In the genomic region with DNA sequence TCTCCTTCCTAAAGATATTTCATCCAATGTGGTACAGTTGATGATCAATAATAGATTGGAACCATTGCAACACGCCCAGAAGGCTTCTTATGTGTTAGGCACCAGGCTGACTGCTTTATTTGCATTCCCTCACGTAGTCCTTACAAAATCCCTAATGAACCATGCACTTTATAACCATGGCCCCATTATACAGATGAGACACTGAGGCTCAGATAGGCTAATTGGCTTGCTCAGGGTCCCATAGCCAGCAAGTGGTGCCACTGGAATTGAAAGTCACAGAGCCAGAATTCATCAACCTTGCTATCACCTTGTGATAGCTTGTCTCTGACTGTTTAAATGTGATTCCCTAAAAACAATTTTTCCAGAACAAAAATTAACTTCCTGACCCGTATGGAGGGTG, we compare ENCODE assay signal across 20 cellular contexts. TPM values are rescaled to one million over a fixed set of nuclear protein-coding genes. Genes with fewer than 3 reads are reported as not detected.
A peak's percentile ranks its signal among the peaks of the same experiment; 100 is the strongest.
DNase-seq lines count a peak whose midpoint lies in the region; ATAC-seq, FAIRE-seq and TF ChIP-seq lines count a peak whose summit lies in the region.
"Had no signal": no experiment of that assay in that cellular context is flagged by ENCODE, and none has a peak within 500 bp of the region (broad histone marks: within the 10 kb centered on the region; RNA-seq: fewer than 3 reads in every experiment).

No MANE protein-coding gene starts in this region.

- no peak overlapping the region for H2BK12ac ChIP-seq in neuronal stem cell (ENCODE audit: low read length)

- CTCF ChIA-PET in HepG2 (lab: Yijun Ruan, JAX; ENCODE audit: low intra/inter-chr PET ratio, low total read pairs) (no interaction called here), endothelial cell of umbilical vein (lab: Charles Lee) (interaction anchor here (1.0 to 2.9 kb wide), 8 partner anchors 16 to 105 kb away, joined by 3 to 12 read pairs (median 5); no protein-coding TSS in a partner anchor)

- POLR2A ChIA-PET in HepG2 (lab: Yijun Ruan, JAX) (no interaction called here), endothelial cell of umbilical vein (lab: Charles Lee) (interaction anchor here (1.0 kb wide), 1 partner anchor 24 kb away, joined by 4 read pairs; no protein-coding TSS in a partner anchor)

- no peak overlapping the region for H2BK5ac ChIP-seq in neuronal stem cell (ENCODE audit: low read length)

- H3K4me3 ChIP-seq in HepG2 (replicated peaks in 1 of 3; ENCODE audit: insufficient read depth in 1 of 3, low read depth in 2 of 3, low read length in 3 of 3) (no peak overlapping the region), right lobe of liver (no peak overlapping the region), endothelial cell of umbilical vein (replicated peaks in 1 of 3; ENCODE audit: insufficient read depth in 1 of 3, low read depth in 1 of 3, low read length in 3 of 3) (no peak overlapping the region), neuronal stem cell (ENCODE audit: low read length in 2 of 2) (no peak overlapping the region), foreskin fibroblast (ENCODE audit: low read depth in 1 of 2, low read length in 2 of 2) (no peak overlapping the region)
- H3K4me3 ChIP-seq: MG63 had no signal

- no peaks in the 10 kb centered on the region for H4K20me1 ChIP-seq in HepG2 (ENCODE audit: insufficient read depth, low read length)
- no peaks in the 10 kb centered on the region for H4K20me1 ChIP-seq in endothelial cell of umbilical vein (replicated peaks; ENCODE audit: control insufficient read depth, extremely low read depth, insufficient read depth, low read length)

- H3K18ac ChIP-seq in neuronal stem cell (ENCODE audit: low read length): no peak overlapping the region

- dilution Hi-C loops in endothelial cell of umbilical vein (cut with MboI; ENCODE audit: extremely low pct_ligation_motif_present, low sequenced_read_pairs): no loop called here

- TF ChIP-seq RAD21 in HepG2 (CRISPR knock-in tag; IDR thresholded peaks at IDR 0.05): no peak

- no peak for FAIRE-seq in HepG2 (lab: Jason Lieb, UNC)
- no peak for FAIRE-seq in endothelial cell of umbilical vein (lab: Jason Lieb, UNC)

- in situ Hi-C loops in HepG2 (cut with HindIII; ENCODE audit: extremely low pct_ligation_motif_present, low pct_unique_long_range_greater_than_20kb): no loop called here

- H3K4me2 ChIP-seq in HepG2 (ENCODE audit: low read depth, low read length): no peak overlapping the region
- H3K4me2 ChIP-seq in endothelial cell of umbilical vein (ENCODE audit: insufficient read depth, low read length): peak overlapping the region; percentile 48
- H3K4me2 ChIP-seq in neuronal stem cell (ENCODE audit: insufficient read depth, low read length, poor library complexity, severe bottlenecking): no peak overlapping the region

- H3K36me3 ChIP-seq in HepG2 (replicated peaks in 1 of 2; ENCODE audit: control insufficient read depth in 1 of 2, insufficient read depth in 2 of 2, low read length in 2 of 2) (no peaks in the 10 kb centered on the region), right lobe of liver (no peaks in the 10 kb centered on the region), endothelial cell of umbilical vein (ENCODE audit: control insufficient read depth in 2 of 2, extremely low read depth in 1 of 2, insufficient read depth in 2 of 2, low read length in 2 of 2) (no peaks in the 10 kb centered on the region), neuronal stem cell (replicated peaks in 1 of 2; ENCODE audit: control insufficient read depth in 2 of 2, insufficient read depth in 2 of 2, low read length in 2 of 2) (no peaks in the 10 kb centered on the region)
- H3K36me3 ChIP-seq: MG63 had no signal

- H3K79me2 ChIP-seq in HepG2 (ENCODE audit: insufficient read depth, low read length): no peaks in the 10 kb centered on the region
- H3K79me2 ChIP-seq in endothelial cell of umbilical vein (ENCODE audit: control insufficient read depth, insufficient read depth, low read length): no peaks in the 10 kb centered on the region

- H3K79me1 ChIP-seq in neuronal stem cell (ENCODE audit: low read depth, low read length): no peaks in the 10 kb centered on the region

- H2AFZ ChIP-seq in HepG2 (ENCODE audit: low read length) (no peak overlapping the region), endothelial cell of umbilical vein (ENCODE audit: low read depth, low read length) (peak overlapping the region; percentile 5), neuronal stem cell (ENCODE audit: low read length) (peak overlapping the region; percentile 47)

- TF ChIP-seq EP300 in HepG2 (IDR thresholded peaks at IDR 0.05; ENCODE audit: low read depth in 2 of 2, low read length in 2 of 2) (no peak), HepG2 (CRISPR knock-in tag; IDR thresholded peaks at IDR 0.05; ENCODE audit: borderline replicate concordance) (no peak)

- no peaks in the 10 kb centered on the region for H3K9me1 ChIP-seq in endothelial cell of umbilical vein (replicated peaks; ENCODE audit: control insufficient read depth, extremely low read depth, insufficient read depth, low read length)

- H3K4me1 ChIP-seq in HepG2 (ENCODE audit: insufficient read depth, low read length) (peaks cover 7% of the 10 kb centered on the region), right lobe of liver (no peaks in the 10 kb centered on the region), endothelial cell of umbilical vein (ENCODE audit: control insufficient read depth, extremely low read depth, insufficient read depth, low read length) (peaks cover 34% of the 10 kb centered on the region), neuronal stem cell (ENCODE audit: control insufficient read depth in 2 of 2, insufficient read depth in 1 of 2, low read depth in 1 of 2, low read length in 2 of 2) (peaks cover 0 to 22% of the 10 kb centered on the region in 2 donors)
- H3K4me1 ChIP-seq: Caco-2 had no signal

- no peak for DNase-seq in HepG2 (ENCODE audit: low spot score)
- no peak for DNase-seq in right lobe of liver
- no peak for DNase-seq in endothelial cell of umbilical vein (ENCODE audit: low read depth, low spot score)
- no peak for DNase-seq in neuronal stem cell (ENCODE audit: low spot score)
- no peak for DNase-seq in foreskin fibroblast
- DNase-seq: Caco-2; CD4-positive, alpha-beta T cell; GDM1; Kasumi-1; MG63; NCI-H1092; NCI-H1436 treated with DMSO at 0.1 percent for 48 hours; NCI-H2029; NCI-H2171; NCI-H526; RPMI8226; SHP77 treated with DMSO at 0.1 percent for 48 hours had no signal

- no peak for TF ChIP-seq POLR2A in HepG2 (IDR thresholded peaks at IDR 0.05; ENCODE audit: insufficient read depth in 1 of 2, low read depth in 2 of 2, low read length in 2 of 2)
- TF ChIP-seq POLR2A in right lobe of liver (IDR thresholded peaks at IDR 0.05): no peak
- no peak for TF ChIP-seq POLR2A in endothelial cell of umbilical vein (IDR thresholded peaks at IDR 0.05; ENCODE audit: low read depth, low read length)

- no peak overlapping the region for H3K14ac ChIP-seq in neuronal stem cell (ENCODE audit: low read length)

- H3K4ac ChIP-seq in neuronal stem cell (ENCODE audit: low read length): no peak overlapping the region

- H3K9ac ChIP-seq in HepG2 (ENCODE audit: insufficient read depth, low read depth, low read length): no peak overlapping the region
- peak overlapping the region; percentile 56 for H3K9ac ChIP-seq in endothelial cell of umbilical vein (replicated peaks; ENCODE audit: extremely low read depth, insufficient read depth, low read length)
- no peak overlapping the region for H3K9ac ChIP-seq in neuronal stem cell (ENCODE audit: low read depth, low read length, poor library complexity)

- no peak overlapping the region for H4K91ac ChIP-seq in neuronal stem cell (ENCODE audit: low read depth, low read length, poor library complexity)

- no peak overlapping the region for H2BK120ac ChIP-seq in neuronal stem cell (ENCODE audit: low read depth, low read length)

- no peaks in the 10 kb centered on the region; a peak in 1 of 5 replicates for H3K27me3 ChIP-seq in HepG2 (ENCODE audit: control insufficient read depth in 1 of 2, insufficient read depth in 2 of 2, low read length in 2 of 2)
- H3K27me3 ChIP-seq in right lobe of liver: no peaks in the 10 kb centered on the region
- no peaks in the 10 kb centered on the region for H3K27me3 ChIP-seq in endothelial cell of umbilical vein (ENCODE audit: control insufficient read depth in 2 of 2, insufficient read depth in 2 of 2, low read length in 2 of 2)
- no peaks in the 10 kb centered on the region for H3K27me3 ChIP-seq in neuronal stem cell (ENCODE audit: control insufficient read depth in 3 of 3, insufficient read depth in 3 of 3, low read depth in 1 of 3, low read length in 3 of 3)
- H3K27me3 ChIP-seq: MG63 had no signal

- ATAC-seq in HepG2: no peak
- no peak for ATAC-seq in right lobe of liver
- ATAC-seq in HG02610 (IDR thresholded peaks at IDR 0.05; ENCODE audit: unreplicated experiment): no peak
- ATAC-seq in GM19452 (IDR thresholded peaks at IDR 0.05; ENCODE audit: unreplicated experiment): no peak
- ATAC-seq: PC-3 had no signal

- intact Hi-C loops in HepG2 (cut with micrococcal nuclease; ENCODE audit: unreplicated experiment): no loop called here
- intact Hi-C loops in right lobe of liver (cut with DNase I): no loop called here
- intact Hi-C loops in endothelial cell of umbilical vein (cut with micrococcal nuclease): loop anchor here (1.0 kb wide), 2 partner anchors 28 to 42 kb away; a partner anchor contains a TSS

- H3K9me3 ChIP-seq in HepG2 (ENCODE audit: low read length) (peaks cover 14% of the 10 kb centered on the region; the same call in 1 of the 2 replicates), right lobe of liver (no peaks in the 10 kb centered on the region), endothelial cell of umbilical vein (replicated peaks; ENCODE audit: control insufficient read depth, insufficient read depth, low read length) (no peaks in the 10 kb centered on the region), neuronal stem cell (replicated peaks in 1 of 2; ENCODE audit: control insufficient read depth in 2 of 2, insufficient read depth in 1 of 2, low read depth in 1 of 2, low read length in 2 of 2) (peaks cover 2 to 9% of the 10 kb centered on the region in 2 donors)
- H3K9me3 ChIP-seq: Caco-2 had no signal

- BruUV-seq in HepG2 (replicated peaks; lab: Mats Ljungman, UMichigan): no TSS peak
- TSS peak; percentile 82 for BruUV-seq in endothelial cell of umbilical vein (replicated peaks; lab: Mats Ljungman, UMichigan)

- no peak overlapping the region for H2BK15ac ChIP-seq in neuronal stem cell (ENCODE audit: low read length)

- 10% methylated on average over 3 of the region's 3 CpGs for WGBS in HepG2 (ENCODE audit: low lambda C conversion rate)
- WGBS in right lobe of liver (ENCODE audit: insufficient coverage, low coverage, low lambda C conversion rate, missing lambda C conversion rate): 66% methylated on average over 3 of the region's 3 CpGs
- WGBS in neuronal stem cell (ENCODE audit: extremely low coverage in 2 of 2, insufficient read length in 2 of 2, insufficient replicate concordance in 1 of 2), 2 donors: no CpG with 5 or more reads among the region's 3 CpGs

- no peak for TF ChIP-seq CTCF in HepG2 (CRISPR knock-in tag; IDR thresholded peaks at IDR 0.05)
- no peak for TF ChIP-seq CTCF in right lobe of liver (IDR thresholded peaks at IDR 0.05)
- no peak for TF ChIP-seq CTCF in endothelial cell of umbilical vein (IDR thresholded peaks at IDR 0.05; ENCODE audit: extremely low read depth in 1 of 2, insufficient read depth in 1 of 2, low read depth in 1 of 2, low read length in 2 of 2)
- no peak for TF ChIP-seq CTCF in foreskin fibroblast (IDR thresholded peaks at IDR 0.05; ENCODE audit: low read depth, low read length)

- H3K27ac ChIP-seq in HepG2 (ENCODE audit: extremely low read length, insufficient read depth, low read length) (no peak overlapping the region), right lobe of liver (no peak overlapping the region), endothelial cell of umbilical vein (ENCODE audit: insufficient read depth, low read depth, low read length) (peak overlapping the region; percentile 78), neuronal stem cell (replicated peaks; ENCODE audit: low read length) (no peak overlapping the region)

- H3K23ac ChIP-seq in neuronal stem cell (ENCODE audit: low read depth, low read length, poor library complexity): no peak overlapping the region

- H2AK5ac ChIP-seq in neuronal stem cell (ENCODE audit: low read depth, low read length): no peak overlapping the region

- no peak overlapping the region for H4K8ac ChIP-seq in neuronal stem cell (ENCODE audit: low read depth, low read length)

RNA-seq across cellular contexts. Expression of a gene that starts 27.8 kb away (rescaled TPM):
- total RNA-seq in HepG2 (2016; rRNA removed; fragmentation: Illumina TruSeq; extraction: Trizol): 18.2 and 26.6 TPM in 2 replicates
- 2.0 and 2.7 TPM in 2 replicates for total RNA-seq in HepG2 (2016; cell fraction: cytosol; rRNA removed; fragmentation: Illumina TruSeq; extraction: Trizol; ENCODE audit: low read depth)
- total RNA-seq in HepG2 (2016; cell fraction: insoluble cytoplasmic fraction; rRNA removed; fragmentation: Illumina TruSeq; extraction: Trizol): 18.6 and 25.3 TPM in 2 replicates
- 10.1 and 10.7 TPM in 2 replicates for total RNA-seq in HepG2 (2016; cell fraction: membrane; rRNA removed; fragmentation: Illumina TruSeq; extraction: Trizol)
- 12.7 and 16.1 TPM in 2 replicates for total RNA-seq in HepG2 (2016; cell fraction: nucleus; rRNA removed; fragmentation: Illumina TruSeq; extraction: Trizol)
- 12.3 and 12.6 TPM in 2 replicates for polyA plus RNA-seq in HepG2 (2011; rRNA removed)
- polyA plus RNA-seq in HepG2 (2011; cell fraction: cytosol; rRNA removed): 8.2 and 17.6 TPM in 2 replicates
- 9.7 and 9.9 TPM in 2 replicates for polyA plus RNA-seq in HepG2 (2011; cell fraction: nucleus; rRNA removed)
- polyA plus RNA-seq in HepG2 (2012): 9.8 and 13.8 TPM in 2 replicates
- polyA plus RNA-seq in HepG2 (2016; cell fraction: cytosol; fragmentation: Illumina TruSeq; extraction: Trizol; ENCODE audit: low read depth): 2.3 and 2.9 TPM in 2 replicates
- 21.5 and 21.9 TPM in 2 replicates for polyA plus RNA-seq in HepG2 (2016; cell fraction: insoluble cytoplasmic fraction; fragmentation: Illumina TruSeq; extraction: Trizol; ENCODE audit: low read depth)
- polyA plus RNA-seq in HepG2 (2016; cell fraction: membrane; fragmentation: Illumina TruSeq; extraction: Trizol; ENCODE audit: low read depth): 4.3 and 5.3 TPM in 2 replicates
- polyA plus RNA-seq in HepG2 (2016; cell fraction: nucleus; fragmentation: Illumina TruSeq; extraction: Trizol; ENCODE audit: insufficient read depth, low read depth): 12.4 and 16.3 TPM in 2 replicates
- polyA minus RNA-seq in HepG2 (2011; rRNA and poly(A)+ RNA removed; ENCODE audit: low replicate concordance): 23.8 and 42.0 TPM in 2 replicates
- polyA minus RNA-seq in HepG2 (2011; cell fraction: cytosol; rRNA and poly(A)+ RNA removed): 5.7 and 14.3 TPM in 2 replicates
- 13.2 and 14.3 TPM in 2 replicates for polyA minus RNA-seq in HepG2 (2011; cell fraction: nucleus; rRNA and poly(A)+ RNA removed)
- total RNA-seq in right lobe of liver: 10 to 100 TPM; 11.9 to 30.8 (median 20.8) TPM
- total RNA-seq in endothelial cell of umbilical vein: 369 and 390 TPM in 2 replicates
- polyA plus RNA-seq in endothelial cell of umbilical vein: 113 and 114 TPM in 2 replicates
- polyA plus RNA-seq in endothelial cell of umbilical vein (2011; cell fraction: cytosol; rRNA removed): 130 and 164 TPM in 2 replicates
- 204 and 223 TPM in 2 replicates for polyA plus RNA-seq in endothelial cell of umbilical vein (2011; cell fraction: nucleus; rRNA removed)
- polyA plus RNA-seq in endothelial cell of umbilical vein (2012): 239 and 249 TPM in 2 replicates
- 582 and 866 TPM in 2 replicates for polyA minus RNA-seq in endothelial cell of umbilical vein
- polyA minus RNA-seq in endothelial cell of umbilical vein (2011; cell fraction: cytosol; rRNA and poly(A)+ RNA removed): 2.6 TPM
- 148 and 149 TPM in 2 replicates for polyA minus RNA-seq in endothelial cell of umbilical vein (2011; cell fraction: nucleus; rRNA and poly(A)+ RNA removed)
- 53.0 TPM for polyA plus RNA-seq in neuronal stem cell (2013, experiment 1 of 2)
- polyA plus RNA-seq in neuronal stem cell (2013, experiment 2 of 2): 52.8 TPM

Comparison
In these comparisons a context has a peak if more than half of its experiments do, and no peak if none do; other contexts are left out.
1. RNA of a gene that starts 27.8 kb away (total RNA-seq): 369 to 390 TPM in endothelial cell of umbilical vein; 11.9 to 30.8 TPM in right lobe of liver and 2.0 to 26.6 TPM in HepG2; every median in the first group is over 10 times any median in the second.